In genomic region chr17:10192500-10192899, GRCh38 we compare ENCODE assay signal across 18 cellular contexts.
"Had no signal": no experiment of that assay in that cellular context is flagged by ENCODE, and none has a peak within 500 bp of the region (broad histone marks: within the 10 kb centered on the region; RNA-seq: fewer than 3 reads in every experiment).

No MANE protein-coding gene starts in this region.

- H3K4me3 Mint-ChIP-seq: activated naive CD8-positive, alpha-beta T cell treated with anti-CD3 and anti-CD28 coated beads, Interleukin-2, amount 10 ng/mL, durations not matched to agents 7 days and 5 days; immature natural killer cell; T-helper 2 cell treated with Interferon-gamma antibody and Interleukin-4, amounts not matched to agents 5 μg/mL and 100 μg/mL, for 36 hours had no signal

- H3K27ac Mint-ChIP-seq: activated naive CD8-positive, alpha-beta T cell treated with anti-CD3 and anti-CD28 coated beads, Interleukin-2, amount 10 ng/mL, durations not matched to agents 7 days and 5 days; T-helper 2 cell treated with Interferon-gamma antibody and Interleukin-4, amounts not matched to agents 5 μg/mL and 100 μg/mL, for 36 hours had no signal

- H3K4me1 ChIP-seq: body of pancreas, colonic mucosa, thyroid gland had no signal

- H3K4me1 Mint-ChIP-seq: activated naive CD8-positive, alpha-beta T cell treated with anti-CD3 and anti-CD28 coated beads, Interleukin-2, amount 10 ng/mL, durations not matched to agents 7 days and 5 days had no signal

- H3K4me2 ChIP-seq: SK-N-SH had no signal

- H3K27me3 ChIP-seq: ovary, thyroid gland had no signal

- DNase-seq: activated CD4-positive, alpha-beta T cell treated with anti-CD3 and anti-CD28 coated beads, Interleukin-2, amount 50 U/mL, for 4 hours; activated naive CD4-positive, alpha-beta T cell; activated naive CD8-positive, alpha-beta T cell treated with anti-CD3 and anti-CD28 coated beads, Interleukin-2, amount 10 ng/mL, durations not matched to agents 7 days and 5 days; activated T-cell treated with anti-CD3 and anti-CD28 coated beads for 4 hours; central memory CD4-positive, alpha-beta T cell; colonic mucosa; erythroblast; head of caudate nucleus; immature natural killer cell; kidney glomerular epithelial cell; mesendoderm; ovary; SK-N-SH; stimulated activated CD4-positive, alpha-beta T cell treated with anti-CD3 and anti-CD28 coated beads, Interleukin-2, amount 100 ng/mL, for 24 hours; stimulated activated naive CD4-positive, alpha-beta T cell treated with Interleukin-2 at 50 U/mL for 16 hours; thyroid gland had no signal

- H3K9ac ChIP-seq: SK-N-SH had no signal

- H3K4me3 ChIP-seq: body of pancreas, colonic mucosa, ovary, thyroid gland had no signal

- H3K9me3 ChIP-seq: body of pancreas, colonic mucosa, ovary, SK-N-SH, thyroid gland had no signal

- H3K36me3 ChIP-seq: colonic mucosa, ovary, thyroid gland had no signal

- H3K9me2 ChIP-seq: SK-N-SH had no signal
